ENCODE assay signal across 1 cellular context in genomic region chr20:50613438-50614169, GRCh38.
TF ChIP-seq lines count a peak whose summit lies in the region.

No MANE protein-coding gene starts in this region.

TF ChIP-seq in H1, 55 proteins besides CTCF, POLR2A, EP300 and RAD21:
- no peak for TF ChIP-seq EGR1 (IDR thresholded peaks at IDR 0.05; ENCODE audit: borderline replicate concordance, low read depth, low read length)
- no peak for TF ChIP-seq RFX5 (IDR thresholded peaks at IDR 0.05; ENCODE audit: borderline replicate concordance, low read depth, low read length)
- TF ChIP-seq TEAD4 (IDR thresholded peaks at IDR 0.05; ENCODE audit: low read depth, low read length): no peak
- TF ChIP-seq BACH1 (IDR thresholded peaks at IDR 0.05; ENCODE audit: low read length): no peak
- TF ChIP-seq SIRT6 (IDR thresholded peaks at IDR 0.05; ENCODE audit: low read length): no peak
- TF ChIP-seq HDAC2 (IDR thresholded peaks at IDR 0.05; ENCODE audit: borderline replicate concordance in 1 of 2, low read depth in 2 of 2, low read length in 2 of 2): no peak
TF ChIP-seq in H1: peak in this region for 0.
